1 cellular context compared by ENCODE assay signal in genomic region chr6:145735356-145736165, GRCh38.
TF ChIP-seq lines count a peak whose summit lies in the region.

EPM2A (minus strand) TSS chr6:145735520; CDS start chr6:145735498, 22 bp downstream.

TF ChIP-seq in HEK293, 187 proteins besides CTCF, POLR2A, EP300 and RAD21 (continued from another document and continues in another):
- TF ChIP-seq ZNF302 (tag by site-specific recombination; IDR thresholded peaks at IDR 0.05; ENCODE audit: low read depth) (no peak), ZNF785 (tag by site-specific recombination; IDR thresholded peaks at IDR 0.05) (no peak), ZNF473 (tag by site-specific recombination; IDR thresholded peaks at IDR 0.05) (no peak), ZNF335 (tag by site-specific recombination; conservative IDR thresholded peaks at IDR 0.05) (peak; percentile 29), ZNF239 (tag by site-specific recombination; IDR thresholded peaks at IDR 0.05) (no peak), ZBTB8A (tag by site-specific recombination; IDR thresholded peaks at IDR 0.05) (peak; percentile 98), ZNF19 (tag by site-specific recombination; IDR thresholded peaks at IDR 0.05; ENCODE audit: low read depth) (no peak), SP2 (tag by site-specific recombination; IDR thresholded peaks at IDR 0.05) (peak; percentile 48), ZNF157 (tag by site-specific recombination; IDR thresholded peaks at IDR 0.05) (no peak), ZNF664 (tag by site-specific recombination; IDR thresholded peaks at IDR 0.05) (no peak), KLF8 (tag by site-specific recombination; IDR thresholded peaks at IDR 0.05) (peak; percentile 38; the same call in 1 of the 2 replicates), KLF10 (tag by site-specific recombination; IDR thresholded peaks at IDR 0.05) (no peak), ZNF621 (tag by site-specific recombination; IDR thresholded peaks at IDR 0.05) (no peak), REST (tag by site-specific recombination; IDR thresholded peaks at IDR 0.05) (0 out of 2 replicates have a peak, but pooled peaks have one; percentile 28), ZNF548 (tag by site-specific recombination; IDR thresholded peaks at IDR 0.05) (no peak), ZNF398 (tag by site-specific recombination; IDR thresholded peaks at IDR 0.05) (no peak), BCL11A (tag by site-specific recombination; IDR thresholded peaks at IDR 0.05; ENCODE audit: low read depth) (0 out of 2 replicates have a peak, but pooled peaks have one; percentile 39), ZNF558 (tag by site-specific recombination; IDR thresholded peaks at IDR 0.05) (0 out of 2 replicates have a peak, but pooled peaks have one; percentile 25), ZFP3 (tag by site-specific recombination; IDR thresholded peaks at IDR 0.05; ENCODE audit: low read depth) (no peak), ZNF274 (IDR thresholded peaks at IDR 0.05; ENCODE audit: low read length) (no peak), ZNF274 (tag by site-specific recombination; IDR thresholded peaks at IDR 0.05; ENCODE audit: borderline replicate concordance) (no peak), ZNF155 (tag by site-specific recombination; IDR thresholded peaks at IDR 0.05) (no peak), ZNF585B (tag by site-specific recombination; IDR thresholded peaks at IDR 0.05) (no peak), SCRT2 (tag by site-specific recombination; IDR thresholded peaks at IDR 0.05) (peak; percentile 90), GLI4 (tag by site-specific recombination; IDR thresholded peaks at IDR 0.05) (no peak), ZNF10 (tag by site-specific recombination; IDR thresholded peaks at IDR 0.05) (no peak), ZNF140 (tag by site-specific recombination; IDR thresholded peaks at IDR 0.05) (no peak), ZNF629 (tag by site-specific recombination; IDR thresholded peaks at IDR 0.05) (0 out of 2 replicates have a peak, but pooled peaks have one; percentile 11), ZNF768 (tag by site-specific recombination; IDR thresholded peaks at IDR 0.05) (no peak), TRIM28 (IDR thresholded peaks at IDR 0.05; ENCODE audit: borderline replicate concordance, low read length) (no peak), HOXD13 (CRISPR knock-in tag; IDR thresholded peaks at IDR 0.05; ENCODE audit: borderline replicate concordance) (peak; percentile 49; the same call in 1 of the 2 replicates), ZNF600 (tag by site-specific recombination; IDR thresholded peaks at IDR 0.05) (peak; percentile 64; the same call in 1 of the 2 replicates), ZEB2 (tag by site-specific recombination; IDR thresholded peaks at IDR 0.05) (peak; percentile 61), YY2 (tag by site-specific recombination; IDR thresholded peaks at IDR 0.05) (no peak), GFI1B (tag by site-specific recombination; IDR thresholded peaks at IDR 0.05) (no peak), ZNF626 (tag by site-specific recombination; IDR thresholded peaks at IDR 0.05) (no peak), YY1 (tag by site-specific recombination; IDR thresholded peaks at IDR 0.05) (peak; percentile 32; the same call in 1 of the 2 replicates), PRDM10 (tag by site-specific recombination; IDR thresholded peaks at IDR 0.05) (peak; percentile 56), ZNF521 (tag by site-specific recombination; IDR thresholded peaks at IDR 0.05) (no peak), ZFHX2 (tag by site-specific recombination; conservative IDR thresholded peaks at IDR 0.05) (peak; percentile 45; the same call in 1 of the 2 replicates), BCL6B (tag by site-specific recombination; IDR thresholded peaks at IDR 0.05) (no peak), ZNF670 (tag by site-specific recombination; IDR thresholded peaks at IDR 0.05; ENCODE audit: low read depth) (no peak)
- TF ChIP-seq, protein P1, sequence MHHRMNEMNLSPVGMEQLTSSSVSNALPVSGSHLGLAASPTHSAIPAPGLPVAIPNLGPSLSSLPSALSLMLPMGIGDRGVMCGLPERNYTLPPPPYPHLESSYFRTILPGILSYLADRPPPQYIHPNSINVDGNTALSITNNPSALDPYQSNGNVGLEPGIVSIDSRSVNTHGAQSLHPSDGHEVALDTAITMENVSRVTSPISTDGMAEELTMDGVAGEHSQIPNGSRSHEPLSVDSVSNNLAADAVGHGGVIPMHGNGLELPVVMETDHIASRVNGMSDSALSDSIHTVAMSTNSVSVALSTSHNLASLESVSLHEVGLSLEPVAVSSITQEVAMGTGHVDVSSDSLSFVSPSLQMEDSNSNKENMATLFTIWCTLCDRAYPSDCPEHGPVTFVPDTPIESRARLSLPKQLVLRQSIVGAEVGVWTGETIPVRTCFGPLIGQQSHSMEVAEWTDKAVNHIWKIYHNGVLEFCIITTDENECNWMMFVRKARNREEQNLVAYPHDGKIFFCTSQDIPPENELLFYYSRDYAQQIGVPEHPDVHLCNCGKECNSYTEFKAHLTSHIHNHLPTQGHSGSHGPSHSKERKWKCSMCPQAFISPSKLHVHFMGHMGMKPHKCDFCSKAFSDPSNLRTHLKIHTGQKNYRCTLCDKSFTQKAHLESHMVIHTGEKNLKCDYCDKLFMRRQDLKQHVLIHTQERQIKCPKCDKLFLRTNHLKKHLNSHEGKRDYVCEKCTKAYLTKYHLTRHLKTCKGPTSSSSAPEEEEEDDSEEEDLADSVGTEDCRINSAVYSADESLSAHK (tag by site-specific recombination; IDR thresholded peaks at IDR 0.05), result no peak
- TF ChIP-seq, protein P2, sequence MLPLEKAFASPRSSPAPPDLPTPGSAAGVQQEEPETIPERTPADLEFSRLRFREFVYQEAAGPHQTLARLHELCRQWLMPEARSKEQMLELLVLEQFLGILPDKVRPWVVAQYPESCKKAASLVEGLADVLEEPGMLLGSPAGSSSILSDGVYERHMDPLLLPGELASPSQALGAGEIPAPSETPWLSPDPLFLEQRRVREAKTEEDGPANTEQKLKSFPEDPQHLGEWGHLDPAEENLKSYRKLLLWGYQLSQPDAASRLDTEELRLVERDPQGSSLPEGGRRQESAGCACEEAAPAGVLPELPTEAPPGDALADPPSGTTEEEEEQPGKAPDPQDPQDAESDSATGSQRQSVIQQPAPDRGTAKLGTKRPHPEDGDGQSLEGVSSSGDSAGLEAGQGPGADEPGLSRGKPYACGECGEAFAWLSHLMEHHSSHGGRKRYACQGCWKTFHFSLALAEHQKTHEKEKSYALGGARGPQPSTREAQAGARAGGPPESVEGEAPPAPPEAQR (tag by site-specific recombination; IDR thresholded peaks at IDR 0.05), result no peak
- TF ChIP-seq, protein P3, sequence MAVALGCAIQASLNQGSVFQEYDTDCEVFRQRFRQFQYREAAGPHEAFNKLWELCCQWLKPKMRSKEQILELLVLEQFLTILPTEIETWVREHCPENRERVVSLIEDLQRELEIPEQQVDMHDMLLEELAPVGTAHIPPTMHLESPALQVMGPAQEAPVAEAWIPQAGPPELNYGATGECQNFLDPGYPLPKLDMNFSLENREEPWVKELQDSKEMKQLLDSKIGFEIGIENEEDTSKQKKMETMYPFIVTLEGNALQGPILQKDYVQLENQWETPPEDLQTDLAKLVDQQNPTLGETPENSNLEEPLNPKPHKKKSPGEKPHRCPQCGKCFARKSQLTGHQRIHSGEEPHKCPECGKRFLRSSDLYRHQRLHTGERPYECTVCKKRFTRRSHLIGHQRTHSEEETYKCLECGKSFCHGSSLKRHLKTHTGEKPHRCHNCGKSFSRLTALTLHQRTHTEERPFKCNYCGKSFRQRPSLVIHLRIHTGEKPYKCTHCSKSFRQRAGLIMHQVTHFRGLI (tag by site-specific recombination; IDR thresholded peaks at IDR 0.05), result no peak
- TF ChIP-seq, protein P4, sequence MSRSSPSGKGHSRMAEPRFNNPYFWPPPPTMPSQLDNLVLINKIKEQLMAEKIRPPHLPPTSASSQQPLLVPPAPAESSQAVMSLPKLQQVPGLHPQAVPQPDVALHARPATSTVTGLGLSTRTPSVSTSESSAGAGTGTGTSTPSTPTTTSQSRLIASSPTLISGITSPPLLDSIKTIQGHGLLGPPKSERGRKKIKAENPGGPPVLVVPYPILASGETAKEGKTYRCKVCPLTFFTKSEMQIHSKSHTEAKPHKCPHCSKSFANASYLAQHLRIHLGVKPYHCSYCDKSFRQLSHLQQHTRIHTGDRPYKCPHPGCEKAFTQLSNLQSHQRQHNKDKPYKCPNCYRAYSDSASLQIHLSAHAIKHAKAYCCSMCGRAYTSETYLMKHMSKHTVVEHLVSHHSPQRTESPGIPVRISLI (tag by site-specific recombination; IDR thresholded peaks at IDR 0.05), result no peak
- TF ChIP-seq, protein P5, sequence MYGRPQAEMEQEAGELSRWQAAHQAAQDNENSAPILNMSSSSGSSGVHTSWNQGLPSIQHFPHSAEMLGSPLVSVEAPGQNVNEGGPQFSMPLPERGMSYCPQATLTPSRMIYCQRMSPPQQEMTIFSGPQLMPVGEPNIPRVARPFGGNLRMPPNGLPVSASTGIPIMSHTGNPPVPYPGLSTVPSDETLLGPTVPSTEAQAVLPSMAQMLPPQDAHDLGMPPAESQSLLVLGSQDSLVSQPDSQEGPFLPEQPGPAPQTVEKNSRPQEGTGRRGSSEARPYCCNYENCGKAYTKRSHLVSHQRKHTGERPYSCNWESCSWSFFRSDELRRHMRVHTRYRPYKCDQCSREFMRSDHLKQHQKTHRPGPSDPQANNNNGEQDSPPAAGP (tag by site-specific recombination; IDR thresholded peaks at IDR 0.05), result no peak
- TF ChIP-seq, protein P6, sequence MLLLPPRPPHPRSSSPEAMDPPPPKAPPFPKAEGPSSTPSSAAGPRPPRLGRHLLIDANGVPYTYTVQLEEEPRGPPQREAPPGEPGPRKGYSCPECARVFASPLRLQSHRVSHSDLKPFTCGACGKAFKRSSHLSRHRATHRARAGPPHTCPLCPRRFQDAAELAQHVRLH (tag by site-specific recombination; IDR thresholded peaks at IDR 0.05), result no peak
